In the genomic region with DNA sequence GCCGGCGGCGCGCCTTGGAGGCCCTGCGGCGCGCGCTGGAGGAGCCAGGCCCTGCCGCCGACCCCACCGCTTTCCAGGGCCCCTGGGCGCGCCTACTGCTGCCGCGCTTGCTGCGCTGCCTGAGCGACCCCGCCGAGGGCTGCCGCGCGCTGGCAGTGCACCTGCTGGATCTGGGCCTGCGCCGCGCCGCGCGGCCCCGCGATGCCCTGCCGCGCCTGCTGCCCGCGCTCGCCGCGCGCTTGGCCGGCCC, we compare ENCODE assay signal across 8 cellular contexts. TPM values are rescaled to one million over a fixed set of nuclear protein-coding genes. Genes with fewer than 3 reads are reported as not detected.
DNase-seq lines count a peak whose midpoint lies in the region; ATAC-seq, FAIRE-seq and TF ChIP-seq lines count a peak whose summit lies in the region.

No MANE protein-coding gene starts in this region.

- intact Hi-C loops in K562 (cut with micrococcal nuclease): loop anchor here (5.0 kb wide), 1 partner anchor 146 kb away; no protein-coding TSS in a partner anchor

- peaks cover 29% of the 10 kb centered on the region for H3K9me3 Mint-ChIP-seq in mesothelial cell of epicardium

- H3K36me3 ChIP-seq in K562 (ENCODE audit: control insufficient read depth, insufficient read depth, low read length) (peaks cover 62% of the 10 kb centered on the region), mesendoderm (ENCODE audit: control insufficient read depth, insufficient read depth, low read length) (peaks cover 6% of the 10 kb centered on the region)

- H4K8ac ChIP-seq in mesendoderm (ENCODE audit: low read depth, low read length): no peak overlapping the region

- ATAC-seq in GM18498 (IDR thresholded peaks at IDR 0.05; ENCODE audit: unreplicated experiment) (peak; percentile 32), HG03064 (IDR thresholded peaks at IDR 0.05; ENCODE audit: low read depth, unreplicated experiment) (peak; percentile 10), K562 (peak; percentile 2; the same call in 2 of the 3 replicates), HG03095 (IDR thresholded peaks at IDR 0.05; ENCODE audit: unreplicated experiment) (no peak)

- no peak for TF ChIP-seq RAD21 in K562 (CRISPR knock-in tag; conservative IDR thresholded peaks at IDR 0.05 in 1 of 2, IDR thresholded peaks at IDR 0.05 in 1 of 2)

- H3K4ac ChIP-seq in mesendoderm (ENCODE audit: low read depth, low read length): peak overlapping the region; percentile 87

- H3K23ac ChIP-seq in mesendoderm (ENCODE audit: low read length): no peak overlapping the region

- peak overlapping the region; percentile 24 for H3K18ac ChIP-seq in mesendoderm (ENCODE audit: low read length)

- H3K4me1 ChIP-seq in K562 (replicated peaks in 1 of 2; ENCODE audit: control insufficient read depth in 2 of 2, insufficient read depth in 2 of 2, low read length in 2 of 2) (peaks cover 23 to 43% of the 10 kb centered on the region in 2 experiments; a peak in 4 of 5 replicates), mesendoderm (ENCODE audit: control insufficient read depth, low read depth, low read length) (no peaks in the 10 kb centered on the region)

- H3K27me3 Mint-ChIP-seq in mesothelial cell of epicardium (ENCODE audit: low read depth): no peaks in the 10 kb centered on the region

- H3K79me2 ChIP-seq in K562 (ENCODE audit: control insufficient read depth, insufficient read depth, low read length) (peaks cover 76% of the 10 kb centered on the region), mesendoderm (ENCODE audit: control insufficient read depth, insufficient read depth, low read length) (peaks cover 27% of the 10 kb centered on the region)

- TF ChIP-seq POLR2A in K562 (conservative IDR thresholded peaks at IDR 0.05): no peak

- H2AFZ ChIP-seq in K562 (ENCODE audit: low read depth, low read length): peak overlapping the region; percentile 58; the same call in 1 of the 2 replicates

- peaks cover 23% of the 10 kb centered on the region for H3K9me3 ChIP-seq in K562 (replicated peaks; ENCODE audit: control insufficient read depth, insufficient read depth, low read depth, low read length)

- POLR2A ChIA-PET in K562 (lab: Yijun Ruan, JAX): interaction anchor here (0.5 kb wide), 1 partner anchor 84 kb away, joined by 4 read pairs; no protein-coding TSS in a partner anchor

- no peak for TF ChIP-seq EP300 in K562 (IDR thresholded peaks at IDR 0.05; ENCODE audit: low read length)

- no peak overlapping the region for H4K5ac ChIP-seq in mesendoderm (ENCODE audit: low read length)

- no peak overlapping the region for H2AK5ac ChIP-seq in mesendoderm (ENCODE audit: low read length)

- H3K4me3 ChIP-seq in K562 (peak overlapping the region; percentile 86), mesendoderm (ENCODE audit: low read length) (peak overlapping the region; percentile 58)

- CTCF ChIA-PET in K562 (lab: Yijun Ruan, JAX; ENCODE audit: low intra/inter-chr PET ratio): no interaction called here

- H3K4me2 ChIP-seq in K562 (ENCODE audit: insufficient read depth, low read length) (peak overlapping the region; percentile 85; the same call in 1 of the 2 replicates), mesendoderm (ENCODE audit: low read length) (no peak overlapping the region)

- no peaks in the 10 kb centered on the region for H3K9me1 ChIP-seq in K562 (ENCODE audit: control insufficient read depth, insufficient read depth, low read length)

- peaks cover 19% of the 10 kb centered on the region for H3K4me1 Mint-ChIP-seq in mesothelial cell of epicardium

- H4K20me1 ChIP-seq in K562 (replicated peaks; ENCODE audit: control insufficient read depth, insufficient read depth, low read length): 0 out of 2 replicates have a peak, but pooled peaks cover 4% of the 10 kb centered on the region

- H3K27me3 ChIP-seq in K562 (ENCODE audit: control insufficient read depth in 2 of 2, insufficient read depth in 2 of 2, low read length in 2 of 2): no peaks in the 10 kb centered on the region
- H3K27me3 ChIP-seq in mesendoderm (ENCODE audit: insufficient read depth, low read length, poor library complexity): no peaks in the 10 kb centered on the region

- no TSS peak for BruUV-seq in K562 (replicated peaks; lab: Mats Ljungman, UMichigan)

- no peak for FAIRE-seq in K562 (lab: Jason Lieb, UNC)

- H3K27ac ChIP-seq in K562 (ENCODE audit: extremely low read depth, low read depth, low read length) (peak overlapping the region; percentile 86), mesendoderm (ENCODE audit: low read depth, low read length) (no peak overlapping the region)

- no peak overlapping the region for H3K27ac Mint-ChIP-seq in mesothelial cell of epicardium

- H3K56ac ChIP-seq in mesendoderm (ENCODE audit: low read length): peak overlapping the region; percentile 94

- no peak overlapping the region for H3K4me3 Mint-ChIP-seq in mesothelial cell of epicardium

- no peak overlapping the region for H2BK15ac ChIP-seq in mesendoderm (replicated peaks; ENCODE audit: low read depth)

- DNase-seq in K562 (ENCODE audit: extremely low read depth in 1 of 4, low spot score in 3 of 4) (no peak), mesendoderm (no peak), HT-29 (ENCODE audit: low spot score) (no peak), SIG-M5 (lab: John Stamatoyannopoulos, UW) (no peak), mesothelial cell of epicardium (ENCODE audit: low spot score in 2 of 2, unreplicated experiment in 2 of 2) (no peak)

- in situ Hi-C loops in K562 (cut with MboI): no loop called here

- peaks cover 17% of the 10 kb centered on the region for H3K79me1 ChIP-seq in mesendoderm (ENCODE audit: low read length)

- 0% methylated on average over 10 of the region's 39 CpGs for WGBS in K562 (ENCODE audit: insufficient coverage, low coverage, missing lambda C conversion rate)
- WGBS in mesendoderm (ENCODE audit: extremely low coverage, insufficient coverage, low lambda C conversion rate): no CpG with 5 or more reads among the region's 39 CpGs

- H2BK5ac ChIP-seq in mesendoderm (ENCODE audit: low read length): no peak overlapping the region

- no peak for TF ChIP-seq CTCF in K562 (IDR thresholded peaks at IDR 0.05 in 2 of 3, conservative IDR thresholded peaks at IDR 0.05 in 1 of 3; ENCODE audit: insufficient read depth in 2 of 3, low read depth in 1 of 3, low read length in 3 of 3)
- no peak for TF ChIP-seq CTCF in mesothelial cell of epicardium (IDR thresholded peaks at IDR 0.05; ENCODE audit: unreplicated experiment)

- no peak overlapping the region for H2BK120ac ChIP-seq in mesendoderm (ENCODE audit: low read depth, low read length)

- peaks cover 32% of the 10 kb centered on the region for H3K36me3 Mint-ChIP-seq in mesothelial cell of epicardium

- peak overlapping the region; percentile 84 to 89; a peak in 3 of 4 replicates for H3K9ac ChIP-seq in K562 (ENCODE audit: insufficient read depth in 1 of 2, low read depth in 2 of 2, low read length in 2 of 2)
- peak overlapping the region; percentile 87 for H3K9ac ChIP-seq in mesendoderm (ENCODE audit: low read length)

RNA-seq across cellular contexts. Expression of a gene that starts 0.3 kb away (rescaled TPM):
- total RNA-seq in K562 (2011; cell fraction: chromatin; rRNA removed; ENCODE audit: low replicate concordance): 43.7 and 77.7 TPM in 2 replicates
- total RNA-seq in K562 (2011; cell fraction: nucleolus; rRNA removed): 48.7 and 57.2 TPM in 2 replicates
- 27.9 and 34.8 TPM in 2 replicates for total RNA-seq in K562 (2011; cell fraction: nucleoplasm; rRNA removed)
- total RNA-seq in K562 (2014; rRNA removed) (35.3 and 61.8 TPM in 2 replicates), K562 (2014; rRNA removed; fragmentation: Illumina TruSeq; extraction: Trizol) (14.2 and 16.4 TPM in 2 replicates), K562 (2015; rRNA removed; fragmentation: Illumina TruSeq; extraction: Trizol) (19.1 and 20.8 TPM in 2 replicates), K562 (2021) (69.7 and 69.9 TPM in 2 replicates), mesothelial cell of epicardium (33.9 to 39.0 TPM (median 36.9 TPM) in 3 replicates)
- polyA plus RNA-seq in K562 (2011; rRNA removed) (12.3 and 33.1 TPM in 2 replicates), K562 (2014; fragmentation: Illumina TruSeq; extraction: Trizol) (20.3 and 41.8 TPM in 2 replicates), K562 (2014; fragmentation: Nextera tagmentation; extraction: Ambion mirVana) (1 to 10 TPM; 3.1 to 5.1 TPM), K562 (2014; rRNA removed) (31.9 and 34.0 TPM in 2 replicates)
- 24.9 and 63.1 TPM in 2 replicates for polyA plus RNA-seq in K562 (2011; cell fraction: cytosol; rRNA removed)
- polyA plus RNA-seq in K562 (2011; cell fraction: nucleus; rRNA removed): 29.7 and 48.2 TPM in 2 replicates
- polyA plus RNA-seq in K562 (2012): 35.7 and 58.0 TPM in 2 replicates
- polyA minus RNA-seq in K562 (2011; rRNA and poly(A)+ RNA removed): 16.2 and 19.7 TPM in 2 replicates
- 41.6 and 44.6 TPM in 2 replicates for polyA minus RNA-seq in K562 (2011; cell fraction: cytosol; rRNA and poly(A)+ RNA removed)
- polyA minus RNA-seq in K562 (2011; cell fraction: nucleus; rRNA and poly(A)+ RNA removed): 20.3 and 25.7 TPM in 2 replicates
- polyA plus RNA-seq in mesendoderm (2013, experiment 1 of 2): 35.5 TPM
- polyA plus RNA-seq in mesendoderm (2013, experiment 2 of 2): 35.9 TPM
- 122 and 124 TPM in 2 replicates for total RNA-seq in HT-29 (2014; rRNA removed; shearing (Covaris generic))

RNA-seq across cellular contexts. Expression of a gene that starts 0.3 kb away (rescaled TPM):
- total RNA-seq in K562 (2011; cell fraction: chromatin; rRNA removed; ENCODE audit: low replicate concordance): 17.8 and 33.7 TPM in 2 replicates
- total RNA-seq in K562 (2011; cell fraction: nucleolus; rRNA removed): 20.3 and 21.8 TPM in 2 replicates
- 13.3 and 14.8 TPM in 2 replicates for total RNA-seq in K562 (2011; cell fraction: nucleoplasm; rRNA removed)
- total RNA-seq in K562 (2014; rRNA removed): 28.8 and 37.6 TPM in 2 replicates
- total RNA-seq in K562 (2014; rRNA removed; fragmentation: Illumina TruSeq; extraction: Trizol): 7.7 and 10.5 TPM in 2 replicates
- total RNA-seq in K562 (2015; rRNA removed; fragmentation: Illumina TruSeq; extraction: Trizol): 11.8 and 12.7 TPM in 2 replicates
- total RNA-seq in K562 (2021): 30.5 and 32.0 TPM in 2 replicates
- polyA plus RNA-seq in K562 (2011; rRNA removed): 8.2 and 15.3 TPM in 2 replicates
- polyA plus RNA-seq in K562 (2011; cell fraction: cytosol; rRNA removed): 7.5 and 20.4 TPM in 2 replicates
- polyA plus RNA-seq in K562 (2011; cell fraction: nucleus; rRNA removed): 8.1 and 20.7 TPM in 2 replicates
- polyA plus RNA-seq in K562 (2012): 13.9 and 25.5 TPM in 2 replicates
- polyA plus RNA-seq in K562 (2014; fragmentation: Illumina TruSeq; extraction: Trizol): 9.2 and 20.4 TPM in 2 replicates
- polyA plus RNA-seq in K562 (2014; fragmentation: Nextera tagmentation; extraction: Ambion mirVana): 1 to 10 TPM in 1 of 2 experiments, under 1 TPM in 1; 0.99 to 1.2 TPM
- 18.4 and 19.4 TPM in 2 replicates for polyA plus RNA-seq in K562 (2014; rRNA removed)
- polyA minus RNA-seq in K562 (2011; rRNA and poly(A)+ RNA removed): 21.0 and 32.5 TPM in 2 replicates
- 11.3 and 17.8 TPM in 2 replicates for polyA minus RNA-seq in K562 (2011; cell fraction: cytosol; rRNA and poly(A)+ RNA removed)
- polyA minus RNA-seq in K562 (2011; cell fraction: nucleus; rRNA and poly(A)+ RNA removed): 8.5 and 9.8 TPM in 2 replicates
- 25.9 TPM for polyA plus RNA-seq in mesendoderm (2013, experiment 1 of 2)
- 26.8 TPM for polyA plus RNA-seq in mesendoderm (2013, experiment 2 of 2)
- total RNA-seq in HT-29 (2014; rRNA removed; shearing (Covaris generic)): 70.8 and 78.0 TPM in 2 replicates
- 48.0 to 53.7 TPM (median 50.6 TPM) in 3 replicates for total RNA-seq in mesothelial cell of epicardium
